Comparison of ENCODE assay signal across 8 cellular contexts in genomic region chr9:5886114-5886939, GRCh38. TPM values are rescaled to one million over a fixed set of nuclear protein-coding genes. Genes with fewer than 3 reads are reported as not detected.
DNase-seq lines count a peak whose midpoint lies in the region; ATAC-seq and TF ChIP-seq lines count a peak whose summit lies in the region.

No MANE protein-coding gene starts in this region.

- peak; percentile 95 for ATAC-seq in HG02623 (IDR thresholded peaks at IDR 0.05; ENCODE audit: unreplicated experiment)

- peak; percentile 52 to 72 for DNase-seq in NCI-H524 (lab: John Stamatoyannopoulos, UW)
- DNase-seq in NCI-H524 treated with DMSO at 0.1 percent for 48 hours (lab: John Stamatoyannopoulos, UW), result no peak
- peak; percentile 63 for DNase-seq in NCI-H1092 treated with DMSO at 0.1 percent for 48 hours (lab: John Stamatoyannopoulos, UW)
- peak; percentile 70 for DNase-seq in T-helper 9 cell
- DNase-seq in ascending aorta (ENCODE audit: low spot score in 2 of 2), result peak in 1 of 2 donors; percentile 79
- DNase-seq in iPS DF 19.7 (ENCODE audit: low read depth, low spot score), result peak; percentile 68
- peak; percentile 62 to 84 for DNase-seq in stimulated activated CD4-positive, alpha-beta T cell treated with anti-CD3 and anti-CD28 coated beads, Interleukin-12 subunit alpha, Interleukin-12 subunit beta, amount 100 ng/mL, for 24 hours (ENCODE audit: low read depth in 2 of 2)

- intact Hi-C loops in ascending aorta (cut with DNase I), result loop anchor here (1.0 to 10.0 kb wide), 3 partner anchors 82 to 421 kb away; no protein-coding TSS in a partner anchor

- no peaks in the 10 kb centered on the region for H3K27me3 ChIP-seq in ascending aorta

- TF ChIP-seq CTCF in ascending aorta (IDR thresholded peaks at IDR 0.05), result peak; percentile 56 to 82 (median 77)

- H3K4me3 ChIP-seq in ascending aorta, result no peak overlapping the region

- H3K9me3 ChIP-seq in ascending aorta, result no peaks in the 10 kb centered on the region

- H3K27ac ChIP-seq in ascending aorta, result no peak overlapping the region

- H3K36me3 ChIP-seq in ascending aorta, result no peaks in the 10 kb centered on the region

- H3K4me1 ChIP-seq in ascending aorta, result no peaks in the 10 kb centered on the region

RNA-seq across cellular contexts. Expression of gene MLANA, which starts 4.4 kb away (rescaled TPM):
- total RNA-seq in ascending aorta, result not detected

RNA-seq across cellular contexts. Expression of gene ERMP1, which starts 53.4 kb away (rescaled TPM):
- 4.8 TPM for total RNA-seq in ascending aorta
